11 cellular contexts compared by ENCODE assay signal in genomic region chr5:181203093-181203711, GRCh38. TPM values are rescaled to one million over a fixed set of nuclear protein-coding genes. Genes with fewer than 3 reads are reported as not detected.
DNase-seq lines count a peak whose midpoint lies in the region; ATAC-seq and TF ChIP-seq lines count a peak whose summit lies in the region.
"Had no signal": no experiment of that assay in that cellular context is flagged by ENCODE, and none has a peak within 500 bp of the region (broad histone marks: within the 10 kb centered on the region; RNA-seq: fewer than 3 reads in every experiment).

No MANE protein-coding gene starts in this region.

- H3K4me2 ChIP-seq in GM23338 (peak overlapping the region; percentile 91), skeletal muscle satellite cell (ENCODE audit: low read length) (peak overlapping the region; percentile 81)

- DNase-seq in GM23338 (ENCODE audit: low spot score) (peak; percentile 8), T-cell (no peak), fibroblast of mammary gland (ENCODE audit: low read depth) (peak; percentile 69), DMS153 (lab: John Stamatoyannopoulos, UW) (no peak)
- DNase-seq: activated gamma-delta T cell; NCI-H446; stimulated activated CD4-positive, alpha-beta T cell treated with anti-CD3 and anti-CD28 coated beads, Interleukin-4, amount 100 ng/mL, for 24 hours had no signal

- H3K4me1 Mint-ChIP-seq in GM23338, result peaks cover 44% of the 10 kb centered on the region
- H3K4me1 Mint-ChIP-seq in T-cell, result peaks cover 29 to 36% (median 29%) of the 10 kb centered on the region in 3 donors

- H3K36me3 ChIP-seq in GM23338 (ENCODE audit: insufficient read depth), result no peaks in the 10 kb centered on the region
- H3K36me3 ChIP-seq in skeletal muscle satellite cell (ENCODE audit: insufficient read depth, low read length), result no peaks in the 10 kb centered on the region

- no peaks in the 10 kb centered on the region for H3K9me2 ChIP-seq in GM23338 (ENCODE audit: insufficient read depth)

- H3K9me3 Mint-ChIP-seq in GM23338 (peaks cover 20% of the 10 kb centered on the region), T-cell (peaks cover 0 to 3% (median 0%) of the 10 kb centered on the region in 3 donors)

- peak overlapping the region; percentile 99 for H2AFZ ChIP-seq in GM23338

- H3K4me1 ChIP-seq in GM23338 (ENCODE audit: insufficient read depth), result peaks cover 40% of the 10 kb centered on the region
- peaks cover 25% of the 10 kb centered on the region for H3K4me1 ChIP-seq in skeletal muscle satellite cell (ENCODE audit: control insufficient read depth, insufficient read depth, low read length)

- TF ChIP-seq CTCF in GM23338 (conservative IDR thresholded peaks at IDR 0.05; ENCODE audit: low read depth in 2 of 2) (no peak), fibroblast of mammary gland (conservative IDR thresholded peaks at IDR 0.05; ENCODE audit: control insufficient read depth, insufficient read depth, low read depth, low read length) (no peak)

- H3K4me3 ChIP-seq in GM23338 (peak overlapping the region; percentile 79), fibroblast of mammary gland (ENCODE audit: control insufficient read depth, low read depth, low read length) (peak overlapping the region; percentile 66), skeletal muscle satellite cell (ENCODE audit: low read length) (no peak overlapping the region)

- H3K36me3 Mint-ChIP-seq in GM23338 (ENCODE audit: low read depth), result peaks cover 17% of the 10 kb centered on the region
- H3K36me3 Mint-ChIP-seq in T-cell, result no peaks in the 10 kb centered on the region

- POLR2A ChIA-PET in T-cell (lab: Charles Lee), result no interaction called here

- peak overlapping the region; percentile 73; the same call in 2 of the 3 replicates for H3K4me3 Mint-ChIP-seq in GM23338
- H3K4me3 Mint-ChIP-seq in T-cell, result peak overlapping the region in 2 of 3 donors; percentile 82 to 90

- H3K27me3 ChIP-seq in GM23338 (ENCODE audit: insufficient read depth) (peaks cover 82% of the 10 kb centered on the region), skeletal muscle satellite cell (ENCODE audit: control insufficient read depth, insufficient read depth, low read length) (no peaks in the 10 kb centered on the region)

- H3K27ac Mint-ChIP-seq in GM23338 (no peak overlapping the region), T-cell (no peak overlapping the region)

- no peak overlapping the region for H3K27ac ChIP-seq in GM23338 (ENCODE audit: low read depth)

- no peaks in the 10 kb centered on the region for H4K20me1 ChIP-seq in GM23338 (replicated peaks; ENCODE audit: insufficient read depth)

- CTCF ChIA-PET in T-cell (lab: Charles Lee), result no interaction called here

- no peak overlapping the region for H3K9ac ChIP-seq in skeletal muscle satellite cell (ENCODE audit: low read depth, low read length)

- peaks cover 20% of the 10 kb centered on the region for H3F3A ChIP-seq in GM23338 (replicated peaks; ENCODE audit: low read depth)

- no peaks in the 10 kb centered on the region for H3K9me3 ChIP-seq in skeletal muscle satellite cell (replicated peaks; ENCODE audit: low read length)

- H3K27me3 Mint-ChIP-seq in GM23338 (ENCODE audit: insufficient read depth, low read depth, poor library complexity), result peaks cover 86% of the 10 kb centered on the region
- peaks cover 0 to 13% of the 10 kb centered on the region in 2 donors for H3K27me3 Mint-ChIP-seq in T-cell

- no peaks in the 10 kb centered on the region for H3K79me2 ChIP-seq in GM23338 (replicated peaks; ENCODE audit: insufficient read depth)

- ATAC-seq in GM23338, result no peak
- no peak for ATAC-seq in T-cell (replicated peaks in 1 of 4)
- ATAC-seq in HG03432 (IDR thresholded peaks at IDR 0.05; ENCODE audit: unreplicated experiment), result no peak
- ATAC-seq in GM21825 (IDR thresholded peaks at IDR 0.05; ENCODE audit: unreplicated experiment), result no peak
- ATAC-seq in HG02588 (IDR thresholded peaks at IDR 0.05; ENCODE audit: unreplicated experiment), result no peak

TF ChIP-seq in GM23338, 12 proteins besides CTCF, POLR2A, EP300 and RAD21:
- no peak for TF ChIP-seq ETS1 (IDR thresholded peaks at IDR 0.05)
- TF ChIP-seq EZH2 (IDR thresholded peaks at IDR 0.05; ENCODE audit: low read depth, unreplicated experiment), result peak; percentile 24

RNA-seq across cellular contexts. Expression of gene TRIM7, which starts 1.8 kb away (rescaled TPM):
- 0.56 and 0.66 TPM in 2 replicates for total RNA-seq in GM23338 (2014; rRNA removed; shearing (Covaris generic))
- polyA plus RNA-seq in GM23338 (2016; fragmentation: Nextera tagmentation; extraction: Ambion mirVana), result 0.37 and 0.53 TPM in 2 replicates
- total RNA-seq in T-cell, result 1 to 10 TPM; 1.6 to 3.1 (median 3.0) TPM
- 4.6 and 6.8 TPM in 2 replicates for total RNA-seq in skeletal muscle satellite cell (2012; rRNA removed)

RNA-seq across cellular contexts. Expression of gene TRIM41, which starts 19.9 kb away (rescaled TPM):
- 8.7 and 9.7 TPM in 2 replicates for total RNA-seq in GM23338 (2014; rRNA removed; shearing (Covaris generic))
- 6.2 and 7.3 TPM in 2 replicates for polyA plus RNA-seq in GM23338 (2016; fragmentation: Nextera tagmentation; extraction: Ambion mirVana)
- total RNA-seq in T-cell, result 10 to 100 TPM; 32.2 to 46.2 (median 36.7) TPM
- total RNA-seq in skeletal muscle satellite cell (2012; rRNA removed), result 11.4 and 12.5 TPM in 2 replicates

RNA-seq across cellular contexts. Expression of gene RACK1, which starts 40.5 kb away (rescaled TPM):
- 4,589 and 4,798 TPM in 2 replicates for total RNA-seq in GM23338 (2014; rRNA removed; shearing (Covaris generic))
- polyA plus RNA-seq in GM23338 (2016; fragmentation: Nextera tagmentation; extraction: Ambion mirVana), result 2,372 and 2,567 TPM in 2 replicates
- total RNA-seq in T-cell, result 1,000 to 10,000 TPM; 2,132 to 2,437 (median 2,230) TPM
- 4,235 and 6,485 TPM in 2 replicates for total RNA-seq in skeletal muscle satellite cell (2012; rRNA removed)

RNA-seq across cellular contexts. Expression of gene OR2V2, which starts 55.8 kb away (rescaled TPM):
- total RNA-seq in GM23338 (2014; rRNA removed; shearing (Covaris generic)), result not detected in 2 replicates
- not detected in 2 replicates for polyA plus RNA-seq in GM23338 (2016; fragmentation: Nextera tagmentation; extraction: Ambion mirVana)
- total RNA-seq in T-cell, result not detected
- total RNA-seq in skeletal muscle satellite cell (2012; rRNA removed), result not detected in 2 replicates

RNA-seq across cellular contexts. Expression of gene TRIM52, which starts 57.7 kb away (rescaled TPM):
- total RNA-seq in GM23338 (2014; rRNA removed; shearing (Covaris generic)), result 2.9 and 6.2 TPM in 2 replicates
- 4.1 and 8.1 TPM in 2 replicates for polyA plus RNA-seq in GM23338 (2016; fragmentation: Nextera tagmentation; extraction: Ambion mirVana)
- 10 to 100 TPM; 42.9 to 56.9 (median 54.0) TPM for total RNA-seq in T-cell
- 5.2 and 10.1 TPM in 2 replicates for total RNA-seq in skeletal muscle satellite cell (2012; rRNA removed)

Comparison
In these comparisons a context has a peak if more than half of its experiments do, and no peak if none do; other contexts are left out.
1. DNase-seq: peak in GM23338 (single experiment) and fibroblast of mammary gland (single experiment); none in T-cell (0 of 34) and DMS153 (single experiment).